Comparison of ENCODE assay signal across 16 cellular contexts in the genomic region with DNA sequence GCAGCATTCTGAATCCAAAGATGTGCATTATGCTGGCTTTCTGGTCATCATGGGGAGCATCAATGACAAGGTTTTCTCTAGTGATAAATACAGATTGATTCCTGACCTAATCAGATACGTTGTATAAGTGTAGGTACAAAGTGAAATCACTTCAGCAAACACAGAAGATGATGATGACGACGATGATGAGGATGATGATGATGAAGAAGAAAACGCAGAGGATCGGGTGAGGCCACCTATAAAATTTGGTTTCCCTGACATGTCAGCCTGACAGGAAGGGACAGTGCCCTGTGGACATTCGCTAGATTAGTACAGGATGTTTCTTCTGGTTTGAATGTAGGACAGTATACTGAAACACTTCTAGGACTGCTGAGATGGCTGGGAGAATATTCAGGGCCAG. TPM values are rescaled to one million over a fixed set of nuclear protein-coding genes. Genes with fewer than 3 reads are reported as not detected.
DNase-seq lines count a peak whose midpoint lies in the region; ATAC-seq and TF ChIP-seq lines count a peak whose summit lies in the region.
"Had no signal": no experiment of that assay in that cellular context is flagged by ENCODE, and none has a peak within 500 bp of the region (broad histone marks: within the 10 kb centered on the region; RNA-seq: fewer than 3 reads in every experiment).

No MANE protein-coding gene starts in this region.

- no peak overlapping the region for H3K4me3 Mint-ChIP-seq in stimulated activated naive CD8-positive, alpha-beta T cell treated with anti-CD3 and anti-CD28 coated beads, Interleukin-15, Interleukin-2, amounts not matched to agents 100 ng/mL and 50 ng/mL, for 24 hours
- H3K4me3 Mint-ChIP-seq in immature natural killer cell = no peak overlapping the region

- H3K36me3 ChIP-seq in hepatocyte (replicated peaks; ENCODE audit: insufficient read depth, low read depth) = no peaks in the 10 kb centered on the region

- DNase-seq in activated CD8-positive, alpha-beta memory T cell treated with anti-CD3 and anti-CD28 coated beads, Interleukin-2, amount 50 U/mL, for 48 hours = peak; percentile 10
- no peak for DNase-seq in activated CD8-positive, alpha-beta memory T cell treated with anti-CD3 and anti-CD28 coated beads, Interleukin-2, amount 50 U/mL, for 4 hours
- no peak for DNase-seq in stimulated activated naive CD8-positive, alpha-beta T cell treated with anti-CD3 and anti-CD28 coated beads, Interleukin-15, Interleukin-2, amounts not matched to agents 100 U/mL and 50 U/mL, for 24 hours
- DNase-seq in immature natural killer cell (no peak), SIG-M5 treated with dmso at 0.1 percent for 504 hours (lab: John Stamatoyannopoulos, UW; ENCODE audit: unreplicated experiment) (no peak), SKM-1 treated with dmso at 0.1 percent for 144 hours (lab: John Stamatoyannopoulos, UW; ENCODE audit: unreplicated experiment) (no peak), hepatocyte (ENCODE audit: low spot score) (no peak)
- DNase-seq: EL, Karpas-422, MG63, NCI-H1092, NCI-H146, NCI-H2081, NCI-H524 had no signal

- no peak overlapping the region for H3K4me3 ChIP-seq in hepatocyte
- H3K4me3 ChIP-seq: MG63 had no signal

- H3K9me3 Mint-ChIP-seq in stimulated activated naive CD8-positive, alpha-beta T cell treated with anti-CD3 and anti-CD28 coated beads, Interleukin-15, Interleukin-2, amounts not matched to agents 100 ng/mL and 50 ng/mL, for 24 hours = no peaks in the 10 kb centered on the region
- no peaks in the 10 kb centered on the region for H3K9me3 Mint-ChIP-seq in immature natural killer cell

- no peak for ATAC-seq in stimulated activated naive CD8-positive, alpha-beta T cell treated with anti-CD3 and anti-CD28 coated beads, Interleukin-15, Interleukin-2, amounts not matched to agents 100 U/mL and 50 U/mL, for 24 hours

- TF ChIP-seq CTCF in hepatocyte (IDR thresholded peaks at IDR 0.05; ENCODE audit: poor library complexity) = no peak

- H3K9me2 ChIP-seq in hepatocyte (replicated peaks; ENCODE audit: insufficient read depth) = no peaks in the 10 kb centered on the region

- peak overlapping the region; percentile 13 for H3K27ac Mint-ChIP-seq in stimulated activated naive CD8-positive, alpha-beta T cell treated with anti-CD3 and anti-CD28 coated beads, Interleukin-15, Interleukin-2, amounts not matched to agents 100 ng/mL and 50 ng/mL, for 24 hours
- H3K27ac Mint-ChIP-seq in immature natural killer cell = peak overlapping the region in 4 of 6 donors; percentile 56 to 73 (median 71)

- H3K27ac ChIP-seq in hepatocyte = no peak overlapping the region
- H3K27ac ChIP-seq: C4-2B had no signal

- H3K79me2 ChIP-seq in hepatocyte = peaks cover 28% of the 10 kb centered on the region

- H4K20me1 ChIP-seq in hepatocyte (ENCODE audit: insufficient read depth, poor library complexity, severe bottlenecking) = no peaks in the 10 kb centered on the region

- no peak overlapping the region for H2AFZ ChIP-seq in hepatocyte

- H3K4me1 ChIP-seq in hepatocyte (ENCODE audit: insufficient read depth) = no peaks in the 10 kb centered on the region

- H3K27me3 ChIP-seq in hepatocyte = no peaks in the 10 kb centered on the region
- H3K27me3 ChIP-seq: MG63 had no signal

- no peaks in the 10 kb centered on the region for H3K27me3 Mint-ChIP-seq in stimulated activated naive CD8-positive, alpha-beta T cell treated with anti-CD3 and anti-CD28 coated beads, Interleukin-15, Interleukin-2, amounts not matched to agents 100 ng/mL and 50 ng/mL, for 24 hours
- H3K27me3 Mint-ChIP-seq in immature natural killer cell (ENCODE audit: low read depth in 3 of 3) = peaks cover 0 to 4% (median 2%) of the 10 kb centered on the region in 3 donors

- WGBS in hepatocyte (ENCODE audit: low lambda C conversion rate, missing lambda C conversion rate) = 93% methylated on average over 6 of the region's 6 CpGs

- H3K36me3 Mint-ChIP-seq in stimulated activated naive CD8-positive, alpha-beta T cell treated with anti-CD3 and anti-CD28 coated beads, Interleukin-15, Interleukin-2, amounts not matched to agents 100 ng/mL and 50 ng/mL, for 24 hours (ENCODE audit: low read depth) = peaks cover 82% of the 10 kb centered on the region
- H3K36me3 Mint-ChIP-seq in immature natural killer cell = peaks cover 16 to 50% (median 21%) of the 10 kb centered on the region in 3 donors

- H3K4me1 Mint-ChIP-seq in stimulated activated naive CD8-positive, alpha-beta T cell treated with anti-CD3 and anti-CD28 coated beads, Interleukin-15, Interleukin-2, amounts not matched to agents 100 ng/mL and 50 ng/mL, for 24 hours (ENCODE audit: low read depth) = peaks cover 4% of the 10 kb centered on the region
- peaks cover 6 to 28% of the 10 kb centered on the region in 2 donors for H3K4me1 Mint-ChIP-seq in immature natural killer cell

- H3K9me3 ChIP-seq in hepatocyte (ENCODE audit: low read depth) = no peaks in the 10 kb centered on the region
- H3K9me3 ChIP-seq: MG63 had no signal

- H3K4me2 ChIP-seq in hepatocyte = no peak overlapping the region

RNA-seq across cellular contexts. Expression of a gene that starts 20.2 kb away (rescaled TPM):
- polyA plus RNA-seq in immature natural killer cell (10 to 100 TPM; 31.8 to 73.9 (median 57.9) TPM), hepatocyte (40.2 and 42.2 TPM in 2 replicates)
- 37.0 and 53.3 TPM in 2 replicates for total RNA-seq in hepatocyte
